ENCODE assay signal across 6 cellular contexts in the genomic region with DNA sequence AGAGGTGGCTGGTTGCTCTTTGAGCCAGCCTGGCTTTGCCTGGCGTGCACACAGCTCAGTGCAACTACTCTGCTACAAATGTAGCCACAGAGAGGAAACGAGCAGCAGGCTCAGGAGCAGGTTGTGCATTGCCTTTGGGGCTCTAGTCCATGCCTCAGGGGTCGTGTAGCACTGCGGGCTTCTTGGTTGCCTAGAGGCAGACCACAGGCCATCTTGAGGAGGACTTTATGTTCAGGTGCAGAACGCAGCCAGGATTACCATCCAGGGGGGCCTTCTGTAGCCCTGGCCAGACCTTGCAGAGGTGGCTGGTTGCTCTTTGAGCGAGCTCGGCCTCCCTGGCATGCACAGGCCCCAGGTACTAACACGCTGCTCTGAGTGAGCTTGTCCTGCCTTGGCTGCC. TPM values are rescaled to one million over a fixed set of nuclear protein-coding genes. Genes with fewer than 3 reads are reported as not detected.
"Had no signal": no experiment of that assay in that cellular context is flagged by ENCODE, and none has a peak within 500 bp of the region (broad histone marks: within the 10 kb centered on the region; RNA-seq: fewer than 3 reads in every experiment).

No MANE protein-coding gene starts in this region.

RNA-seq across cellular contexts. Expression of a gene that starts 41.2 kb away (rescaled TPM):
- total RNA-seq: GM23248, GM23338, H1, H7, H9, HFFc6 had no signal
- polyA plus RNA-seq: GM23248, GM23338, H1 had no signal
